34 cellular contexts compared by ENCODE assay signal in the genomic region with DNA sequence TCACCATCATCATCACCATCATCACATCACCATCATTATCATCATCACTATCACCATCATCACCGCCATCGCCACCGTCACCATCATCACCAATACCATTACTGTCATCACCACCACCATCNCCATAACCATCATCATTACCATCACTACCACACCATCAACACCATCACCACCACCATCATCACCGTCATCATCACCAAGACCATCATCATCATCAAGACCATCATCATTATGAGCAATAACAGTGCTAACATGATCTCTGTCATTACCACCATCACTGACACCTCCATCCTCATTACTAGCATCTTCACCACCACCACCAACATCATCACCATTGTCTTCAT.
"Had no signal": no experiment of that assay in that cellular context is flagged by ENCODE, and none has a peak within 500 bp of the region (broad histone marks: within the 10 kb centered on the region; RNA-seq: fewer than 3 reads in every experiment).

No MANE protein-coding gene starts in this region.

- H3K4me3 ChIP-seq: coronary artery, dorsolateral prefrontal cortex had no signal

- H3K36me3 ChIP-seq: brain microvascular endothelial cell, WERI-Rb-1 had no signal

- H3K27ac ChIP-seq: brain microvascular endothelial cell, coronary artery, WERI-Rb-1 had no signal

- H3K4me3 Mint-ChIP-seq: activated B cell treated with CpG ODN at 0.5 μM for 24 hours; activated CD8-positive, alpha-beta T cell treated with anti-CD3 and anti-CD28 coated beads for 36 hours; activated naive CD8-positive, alpha-beta T cell; activated T-cell treated with anti-CD3 and anti-CD28 coated beads, Interleukin-2, amount 50 U/mL, for 4 hours; activated T-helper 17 cell treated with anti-CD3 and anti-CD28 coated beads, Interleukin-2, amount 50 U/mL, for 72 hours; central memory CD8-positive, alpha-beta T cell; dendritic cell treated with granulocyte-macrophage colony-stimulating factor and Interleukin-4, amounts not matched to agents 40 ng/mL and 50 ng/mL, for 4 days; endodermal cell; T-cell; T-helper 1 cell treated with Interleukin-12 subunit alpha and Interleukin-12 subunit beta and Interleukin-4 antibody, amounts not matched to agents 30 μg/mL and 1 μg/mL, for 36 hours; T-helper 2 cell treated with Interferon-gamma antibody and Interleukin-4, amounts not matched to agents 5 μg/mL and 100 μg/mL, for 36 hours had no signal

- FAIRE-seq: astrocyte, bronchial epithelial cell, frontal cortex had no signal

- H3K4me1 Mint-ChIP-seq: activated T-helper 17 cell treated with anti-CD3 and anti-CD28 coated beads, Interleukin-2, amount 50 U/mL, for 72 hours; central memory CD8-positive, alpha-beta T cell; endodermal cell; T-cell had no signal

- H3K27me3 ChIP-seq: brain microvascular endothelial cell, dorsolateral prefrontal cortex had no signal

- H3K9me3 Mint-ChIP-seq: central memory CD8-positive, alpha-beta T cell; dendritic cell treated with granulocyte-macrophage colony-stimulating factor and Interleukin-4, amounts not matched to agents 40 ng/mL and 50 ng/mL, for 4 days; T-helper 2 cell treated with Interferon-gamma antibody and Interleukin-4, amounts not matched to agents 5 μg/mL and 100 μg/mL, for 36 hours had no signal

- ATAC-seq: activated CD4-positive, CD25-positive, alpha-beta regulatory T cell treated with anti-CD3 and anti-CD28 coated beads, Interleukin-2, amount 50 U/mL, for 24 hours; activated CD8-positive, alpha-beta T cell treated with anti-CD3 and anti-CD28 coated beads for 36 hours; activated T-cell treated with anti-CD3 and anti-CD28 coated beads, Interleukin-2, amount 50 U/mL, for 4 hours; activated T-helper 17 cell treated with anti-CD3 and anti-CD28 coated beads, Interleukin-2, amount 50 U/mL, for 72 hours; esophagus mucosa; T-cell had no signal

- H3K36me3 Mint-ChIP-seq: activated naive CD8-positive, alpha-beta T cell; T-cell had no signal

- DNase-seq: activated B cell treated with CpG ODN at 0.5 μM for 24 hours; activated CD4-positive, alpha-beta T cell treated with anti-CD3 and anti-CD28 coated beads for 48 hours; activated CD4-positive, alpha-beta T cell treated with anti-CD3 and anti-CD28 coated beads, Interleukin-2, amount 50 U/mL, for 1 hour; activated CD4-positive, alpha-beta T cell treated with anti-CD3 and anti-CD28 coated beads, Interleukin-2, amount 50 U/mL, for 48 hours; activated CD8-positive, alpha-beta memory T cell treated with anti-CD3 and anti-CD28 coated beads for 24 hours; activated CD8-positive, alpha-beta T cell treated with anti-CD3 and anti-CD28 coated beads for 36 hours; activated effector memory CD4-positive, alpha-beta T cell treated with Interleukin-2 at 50 U/mL for 16 hours; activated gamma-delta T cell treated with Interleukin-2 at 50 U/mL for 16 hours; activated naive CD4-positive, alpha-beta T cell treated with anti-CD3 and anti-CD28 coated beads, Interleukin-2, amount 50 U/mL, for 16 hours; activated naive CD4-positive, alpha-beta T cell treated with Interleukin-2 at 50 U/mL for 16 hours; activated T-cell treated with anti-CD3 and anti-CD28 coated beads, Interleukin-2, amount 50 U/mL, for 4 hours; amniotic stem cell; anterior cingulate cortex; brain microvascular endothelial cell; effector memory CD4-positive, alpha-beta T cell; endodermal cell; foreskin fibroblast; glutamatergic neuron; T-cell; T1000; WERI-Rb-1 had no signal

- H3K27ac Mint-ChIP-seq: activated B cell treated with CpG ODN at 0.5 μM for 24 hours; activated CD8-positive, alpha-beta T cell treated with anti-CD3 and anti-CD28 coated beads for 36 hours; activated naive CD8-positive, alpha-beta T cell; activated T-helper 17 cell treated with anti-CD3 and anti-CD28 coated beads, Interleukin-2, amount 50 U/mL, for 72 hours; dendritic cell treated with granulocyte-macrophage colony-stimulating factor and Interleukin-4, amounts not matched to agents 40 ng/mL and 50 ng/mL, for 4 days; endodermal cell; T-cell; T-helper 1 cell treated with Interleukin-12 subunit alpha and Interleukin-12 subunit beta and Interleukin-4 antibody, amounts not matched to agents 30 μg/mL and 1 μg/mL, for 36 hours; T-helper 2 cell treated with Interferon-gamma antibody and Interleukin-4, amounts not matched to agents 5 μg/mL and 100 μg/mL, for 36 hours had no signal
